ENCODE assay signal across 12 cellular contexts in genomic region chr9:83584995-83585394, GRCh38. TPM values are rescaled to one million over a fixed set of nuclear protein-coding genes. Genes with fewer than 3 reads are reported as not detected.
DNase-seq lines count a peak whose midpoint lies in the region; TF ChIP-seq lines count a peak whose summit lies in the region.
"Had no signal": no experiment of that assay in that cellular context is flagged by ENCODE, and none has a peak within 500 bp of the region (broad histone marks: within the 10 kb centered on the region; RNA-seq: fewer than 3 reads in every experiment).

No MANE protein-coding gene starts in this region.

- H3K9me2 ChIP-seq in OCI-LY7 (ENCODE audit: insufficient read depth, low read length), result no peaks in the 10 kb centered on the region

- POLR2A ChIA-PET in OCI-LY7 (lab: Charles Lee), result no interaction called here

- no peak overlapping the region for H3K4me3 ChIP-seq in SK-N-MC
- H3K4me3 ChIP-seq in OCI-LY7 (ENCODE audit: low read depth, low read length, poor library complexity, severe bottlenecking), result no peak overlapping the region
- H3K4me3 ChIP-seq: GM23248, HAP-1 had no signal

- no peak for TF ChIP-seq CTCF in OCI-LY7 (conservative IDR thresholded peaks at IDR 0.05; ENCODE audit: low read length)

- intact Hi-C loops in OCI-LY7 (cut with micrococcal nuclease; ENCODE audit: unreplicated experiment), result no loop called here

- no peak overlapping the region for H3K9ac ChIP-seq in SK-N-MC (ENCODE audit: insufficient read length)
- H3K9ac ChIP-seq: GM23248 had no signal

- no peaks in the 10 kb centered on the region for H3K4me1 ChIP-seq in OCI-LY7 (ENCODE audit: insufficient read depth, low read length, poor library complexity, severe bottlenecking)
- H3K4me1 ChIP-seq: Caco-2, HAP-1 had no signal

- H3K27ac ChIP-seq in SK-N-MC, result 0 out of 2 replicates have a peak overlapping the region, but pooled peaks have one; percentile 6
- H3K27ac ChIP-seq in OCI-LY7 (ENCODE audit: low read depth, low read length, poor library complexity, severe bottlenecking), result no peak overlapping the region
- H3K27ac ChIP-seq: GM23248 had no signal

- H3K4me2 ChIP-seq in OCI-LY7 (ENCODE audit: low read length), result no peak overlapping the region

- H3K79me2 ChIP-seq in OCI-LY7 (ENCODE audit: insufficient read depth, low read depth, low read length), result no peaks in the 10 kb centered on the region

- CTCF ChIA-PET in OCI-LY7 (lab: Charles Lee; ENCODE audit: unreplicated experiment), result no interaction called here

- H3K36me3 ChIP-seq in SK-N-MC (ENCODE audit: insufficient read depth, low read length) (no peaks in the 10 kb centered on the region), OCI-LY7 (ENCODE audit: insufficient read depth, low read length) (no peaks in the 10 kb centered on the region)
- H3K36me3 ChIP-seq: HAP-1 had no signal

- no TSS peak for BruUV-seq in OCI-LY7 (replicated peaks; lab: Mats Ljungman, UMichigan)

- H3K9me3 ChIP-seq in SK-N-MC (ENCODE audit: low read depth, low read length) (no peaks in the 10 kb centered on the region), OCI-LY7 (ENCODE audit: low read length) (no peaks in the 10 kb centered on the region)
- H3K9me3 ChIP-seq: Caco-2, HAP-1 had no signal

- H4K20me1 ChIP-seq in OCI-LY7 (ENCODE audit: insufficient read depth, low read length), result no peaks in the 10 kb centered on the region

- H2AFZ ChIP-seq in OCI-LY7 (ENCODE audit: low read length), result no peak overlapping the region
- H2AFZ ChIP-seq: GM23248 had no signal

- DNase-seq in ELF-1 (ENCODE audit: low read depth, low spot score), result peak; percentile 30
- peak; percentile 82 for DNase-seq in NCI-H146 (lab: John Stamatoyannopoulos, UW)
- no peak for DNase-seq in SK-N-MC (ENCODE audit: low read depth, low spot score)
- DNase-seq in iPS-NIHi7 (ENCODE audit: extremely low spot score), result peak; percentile 30
- no peak for DNase-seq in OCI-LY7 (ENCODE audit: low spot score)
- DNase-seq in stimulated activated CD4-positive, alpha-beta T cell treated with anti-CD3 and anti-CD28 coated beads, Interleukin-12 subunit alpha, Interleukin-12 subunit beta, amount 100 ng/mL, for 4 hours, result no peak
- DNase-seq in stimulated activated CD8-positive, alpha-beta memory T cell treated with anti-CD3 and anti-CD28 coated beads, Interleukin-4, amount 100 ng/mL, for 48 hours, result no peak
- DNase-seq: Caco-2; CD8-positive, alpha-beta T cell; DMS53; GM23248 had no signal

RNA-seq across cellular contexts. Expression of gene IDNK, which starts 37.9 kb away (rescaled TPM):
- 3.1 and 3.7 TPM in 2 replicates for total RNA-seq in OCI-LY7 (2014; rRNA removed; shearing (Covaris generic))
- 8.2 and 8.7 TPM in 2 replicates for total RNA-seq in OCI-LY7 (2022)

RNA-seq across cellular contexts. Expression of gene FRMD3, which starts 46.8 kb away (rescaled TPM):
- total RNA-seq in OCI-LY7 (2014; rRNA removed; shearing (Covaris generic)), result 0.44 and 1.4 TPM in 2 replicates
- 0.48 and 0.65 TPM in 2 replicates for total RNA-seq in OCI-LY7 (2022)
- total RNA-seq: Caco-2 had no signal

Comparison
In these comparisons a context has a peak if more than half of its experiments do, and no peak if none do; other contexts are left out.
1. DNase-seq: peak in ELF-1 (single experiment), NCI-H146 (single experiment) and iPS-NIHi7 (single experiment); none in SK-N-MC (single experiment), OCI-LY7 (single experiment), stimulated activated CD4-positive, alpha-beta T cell treated with anti-CD3 and anti-CD28 coated beads, Interleukin-12 subunit alpha, Interleukin-12 subunit beta, amount 100 ng/mL, for 4 hours (single experiment) and stimulated activated CD8-positive, alpha-beta memory T cell treated with anti-CD3 and anti-CD28 coated beads, Interleukin-4, amount 100 ng/mL, for 48 hours (single experiment).